1 cellular context compared by ENCODE assay signal in the genomic region with DNA sequence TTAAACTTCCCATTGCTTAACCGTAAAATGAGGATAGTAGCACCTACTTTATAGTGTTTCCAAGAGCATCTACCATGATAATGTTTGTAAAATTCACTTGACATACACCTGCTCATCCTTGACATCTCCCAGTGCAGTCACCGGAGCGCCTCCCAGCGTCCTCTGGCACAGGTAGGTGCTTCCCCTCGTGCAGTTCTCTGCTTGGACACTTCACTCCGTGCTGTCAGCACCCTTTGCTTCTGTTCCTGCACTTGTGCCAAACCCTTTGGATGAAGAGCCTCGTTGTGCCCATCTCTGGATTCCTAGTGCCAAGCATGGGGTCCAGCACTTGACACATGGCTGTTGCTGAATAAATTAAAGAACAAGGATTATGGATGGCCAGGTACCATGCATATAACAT.
TF ChIP-seq lines count a peak whose summit lies in the region.

No MANE protein-coding gene starts in this region.

TF ChIP-seq in GM23338, 12 proteins besides CTCF, POLR2A, EP300 and RAD21 (continued from another document):
- TF ChIP-seq, protein P1, sequence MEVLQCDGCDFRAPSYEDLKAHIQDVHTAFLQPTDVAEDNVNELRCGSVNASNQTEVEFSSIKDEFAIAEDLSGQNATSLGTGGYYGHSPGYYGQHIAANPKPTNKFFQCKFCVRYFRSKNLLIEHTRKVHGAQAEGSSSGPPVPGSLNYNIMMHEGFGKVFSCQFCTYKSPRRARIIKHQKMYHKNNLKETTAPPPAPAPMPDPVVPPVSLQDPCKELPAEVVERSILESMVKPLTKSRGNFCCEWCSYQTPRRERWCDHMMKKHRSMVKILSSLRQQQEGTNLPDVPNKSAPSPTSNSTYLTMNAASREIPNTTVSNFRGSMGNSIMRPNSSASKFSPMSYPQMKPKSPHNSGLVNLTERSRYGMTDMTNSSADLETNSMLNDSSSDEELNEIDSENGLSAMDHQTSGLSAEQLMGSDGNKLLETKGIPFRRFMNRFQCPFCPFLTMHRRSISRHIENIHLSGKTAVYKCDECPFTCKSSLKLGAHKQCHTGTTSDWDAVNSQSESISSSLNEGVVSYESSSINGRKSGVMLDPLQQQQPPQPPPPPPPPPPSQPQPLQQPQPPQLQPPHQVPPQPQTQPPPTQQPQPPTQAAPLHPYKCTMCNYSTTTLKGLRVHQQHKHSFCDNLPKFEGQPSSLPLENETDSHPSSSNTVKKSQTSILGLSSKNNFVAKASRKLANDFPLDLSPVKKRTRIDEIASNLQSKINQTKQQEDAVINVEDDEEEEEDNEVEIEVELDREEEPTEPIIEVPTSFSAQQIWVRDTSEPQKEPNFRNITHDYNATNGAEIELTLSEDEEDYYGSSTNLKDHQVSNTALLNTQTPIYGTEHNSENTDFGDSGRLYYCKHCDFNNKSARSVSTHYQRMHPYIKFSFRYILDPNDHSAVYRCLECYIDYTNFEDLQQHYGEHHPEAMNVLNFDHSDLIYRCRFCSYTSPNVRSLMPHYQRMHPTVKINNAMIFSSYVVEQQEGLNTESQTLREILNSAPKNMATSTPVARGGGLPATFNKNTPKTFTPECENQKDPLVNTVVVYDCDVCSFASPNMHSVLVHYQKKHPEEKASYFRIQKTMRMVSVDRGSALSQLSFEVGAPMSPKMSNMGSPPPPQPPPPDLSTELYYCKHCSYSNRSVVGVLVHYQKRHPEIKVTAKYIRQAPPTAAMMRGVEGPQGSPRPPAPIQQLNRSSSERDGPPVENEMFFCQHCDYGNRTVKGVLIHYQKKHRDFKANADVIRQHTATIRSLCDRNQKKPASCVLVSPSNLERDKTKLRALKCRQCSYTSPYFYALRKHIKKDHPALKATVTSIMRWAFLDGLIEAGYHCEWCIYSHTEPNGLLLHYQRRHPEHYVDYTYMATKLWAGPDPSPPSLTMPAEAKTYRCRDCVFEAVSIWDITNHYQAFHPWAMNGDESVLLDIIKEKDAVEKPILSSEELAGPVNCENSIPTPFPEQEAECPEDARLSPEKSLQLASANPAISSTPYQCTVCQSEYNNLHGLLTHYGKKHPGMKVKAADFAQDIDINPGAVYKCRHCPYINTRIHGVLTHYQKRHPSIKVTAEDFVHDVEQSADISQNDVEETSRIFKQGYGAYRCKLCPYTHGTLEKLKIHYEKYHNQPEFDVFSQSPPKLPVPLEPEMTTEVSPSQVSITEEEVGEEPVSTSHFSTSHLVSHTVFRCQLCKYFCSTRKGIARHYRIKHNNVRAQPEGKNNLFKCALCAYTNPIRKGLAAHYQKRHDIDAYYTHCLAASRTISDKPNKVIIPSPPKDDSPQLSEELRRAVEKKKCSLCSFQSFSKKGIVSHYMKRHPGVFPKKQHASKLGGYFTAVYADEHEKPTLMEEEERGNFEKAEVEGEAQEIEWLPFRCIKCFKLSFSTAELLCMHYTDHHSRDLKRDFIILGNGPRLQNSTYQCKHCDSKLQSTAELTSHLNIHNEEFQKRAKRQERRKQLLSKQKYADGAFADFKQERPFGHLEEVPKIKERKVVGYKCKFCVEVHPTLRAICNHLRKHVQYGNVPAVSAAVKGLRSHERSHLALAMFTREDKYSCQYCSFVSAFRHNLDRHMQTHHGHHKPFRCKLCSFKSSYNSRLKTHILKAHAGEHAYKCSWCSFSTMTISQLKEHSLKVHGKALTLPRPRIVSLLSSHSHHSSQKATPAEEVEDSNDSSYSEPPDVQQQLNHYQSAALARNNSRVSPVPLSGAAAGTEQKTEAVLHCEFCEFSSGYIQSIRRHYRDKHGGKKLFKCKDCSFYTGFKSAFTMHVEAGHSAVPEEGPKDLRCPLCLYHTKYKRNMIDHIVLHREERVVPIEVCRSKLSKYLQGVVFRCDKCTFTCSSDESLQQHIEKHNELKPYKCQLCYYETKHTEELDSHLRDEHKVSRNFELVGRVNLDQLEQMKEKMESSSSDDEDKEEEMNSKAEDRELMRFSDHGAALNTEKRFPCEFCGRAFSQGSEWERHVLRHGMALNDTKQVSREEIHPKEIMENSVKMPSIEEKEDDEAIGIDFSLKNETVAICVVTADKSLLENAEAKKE (CRISPR knock-in tag; IDR thresholded peaks at IDR 0.05) = no peak
- TF ChIP-seq ZNF114 (CRISPR knock-in tag; IDR thresholded peaks at IDR 0.05) (no peak), ETS1 (IDR thresholded peaks at IDR 0.05) (no peak), STAT1 (IDR thresholded peaks at IDR 0.05; ENCODE audit: unreplicated experiment) (no peak), EZH2phosphoT487 (IDR thresholded peaks at IDR 0.05; ENCODE audit: unreplicated experiment) (no peak), EZH2 (IDR thresholded peaks at IDR 0.05; ENCODE audit: low read depth, unreplicated experiment) (no peak), POLR2AphosphoS5 (IDR thresholded peaks at IDR 0.05; ENCODE audit: low read depth) (no peak)
